27 cellular contexts compared by ENCODE assay signal in genomic region chr1:207518608-207519239, GRCh38. TPM values are rescaled to one million over a fixed set of nuclear protein-coding genes. Genes with fewer than 3 reads are reported as not detected.
"Had no signal": no experiment of that assay in that cellular context is flagged by ENCODE, and none has a peak within 500 bp of the region (broad histone marks: within the 10 kb centered on the region; RNA-seq: fewer than 3 reads in every experiment).

No MANE protein-coding gene starts in this region.

- H3K4me3 Mint-ChIP-seq: activated CD4-positive, alpha-beta T cell treated with anti-CD3 and anti-CD28 coated beads, Interleukin-2, amount 10 ng/mL, durations not matched to agents 7 days and 5 days; activated CD8-positive, alpha-beta T cell treated with anti-CD3 and anti-CD28 coated beads for 36 hours; activated T-helper 17 cell treated with anti-CD3 and anti-CD28 coated beads, Interleukin-2, amount 50 U/mL, for 72 hours; mesothelial cell of epicardium; naive thymus-derived CD8-positive, alpha-beta T cell; stimulated activated naive B cell treated with anti-CD40 and anti-IgM and Interleukin-4, amounts not matched to agents 10 μg/mL and 1 μg/mL and 100 μg/mL, for 72 hours had no signal

- H2AFZ ChIP-seq: hepatocyte had no signal

- H3K27ac ChIP-seq: ascending aorta, brain microvascular endothelial cell, hepatocyte, left ventricle myocardium inferior, testis, uterus, WERI-Rb-1 had no signal

- H3K4me1 ChIP-seq: ascending aorta, left ventricle myocardium inferior, testis, uterus had no signal

- H3K27me3 ChIP-seq: ascending aorta, brain microvascular endothelial cell, hepatocyte, testis, uterus had no signal

- H3K4me2 ChIP-seq: hepatocyte had no signal

- ATAC-seq: activated CD8-positive, alpha-beta T cell treated with anti-CD3 and anti-CD28 coated beads for 36 hours; activated naive CD4-positive, alpha-beta T cell treated with anti-CD3 and anti-CD28 coated beads, Interleukin-2, amount 50 U/mL, for 72 hours; activated T-helper 17 cell treated with anti-CD3 and anti-CD28 coated beads, Interleukin-2, amount 50 U/mL, for 72 hours; esophagus mucosa; naive thymus-derived CD8-positive, alpha-beta T cell; stimulated activated naive B cell treated with anti-CD40 and anti-IgM and Interleukin-4, amounts not matched to agents 10 μg/mL and 1 μg/mL and 100 μg/mL, for 72 hours had no signal

- H3K9me3 ChIP-seq: ascending aorta, left ventricle myocardium inferior, testis, uterus had no signal

- H3K36me3 Mint-ChIP-seq: activated naive CD4-positive, alpha-beta T cell treated with anti-CD3 and anti-CD28 coated beads, Interleukin-2, amount 50 U/mL, for 72 hours; mesothelial cell of epicardium had no signal

- H3K9me3 Mint-ChIP-seq: activated CD4-positive, alpha-beta T cell treated with anti-CD3 and anti-CD28 coated beads, Interleukin-2, amount 10 ng/mL, durations not matched to agents 7 days and 5 days; activated CD8-positive, alpha-beta T cell treated with anti-CD3 and anti-CD28 coated beads for 36 hours; activated naive CD4-positive, alpha-beta T cell treated with anti-CD3 and anti-CD28 coated beads, Interleukin-2, amount 50 U/mL, for 72 hours; activated T-helper 17 cell treated with anti-CD3 and anti-CD28 coated beads, Interleukin-2, amount 50 U/mL, for 72 hours; stimulated activated naive B cell treated with anti-CD40 and anti-IgM and Interleukin-4, amounts not matched to agents 10 μg/mL and 1 μg/mL and 100 μg/mL, for 72 hours had no signal

- H3K4me1 Mint-ChIP-seq: activated CD4-positive, alpha-beta T cell treated with anti-CD3 and anti-CD28 coated beads, Interleukin-2, amount 10 ng/mL, durations not matched to agents 7 days and 5 days; activated T-helper 17 cell treated with anti-CD3 and anti-CD28 coated beads, Interleukin-2, amount 50 U/mL, for 72 hours; mesothelial cell of epicardium; naive thymus-derived CD8-positive, alpha-beta T cell; stimulated activated naive B cell treated with anti-CD40 and anti-IgM and Interleukin-4, amounts not matched to agents 10 μg/mL and 1 μg/mL and 100 μg/mL, for 72 hours had no signal

- H3K27ac Mint-ChIP-seq: activated CD4-positive, alpha-beta T cell treated with anti-CD3 and anti-CD28 coated beads, Interleukin-2, amount 10 ng/mL, durations not matched to agents 7 days and 5 days; activated CD8-positive, alpha-beta T cell treated with anti-CD3 and anti-CD28 coated beads for 36 hours; activated naive CD4-positive, alpha-beta T cell treated with anti-CD3 and anti-CD28 coated beads, Interleukin-2, amount 50 U/mL, for 72 hours; activated T-helper 17 cell treated with anti-CD3 and anti-CD28 coated beads, Interleukin-2, amount 50 U/mL, for 72 hours; mesothelial cell of epicardium; naive thymus-derived CD8-positive, alpha-beta T cell; progenitor cell of endocrine pancreas; stimulated activated naive B cell treated with anti-CD40 and anti-IgM and Interleukin-4, amounts not matched to agents 10 μg/mL and 1 μg/mL and 100 μg/mL, for 72 hours had no signal

- H3K4me3 ChIP-seq: ascending aorta, hepatocyte, left ventricle myocardium inferior, testis, uterus had no signal

- H3K36me3 ChIP-seq: ascending aorta, brain microvascular endothelial cell, left ventricle myocardium inferior, uterus, WERI-Rb-1 had no signal

- DNase-seq: activated CD4-positive, alpha-beta T cell treated with anti-CD3 and anti-CD28 coated beads, Interleukin-2, amount 10 ng/mL, durations not matched to agents 7 days and 5 days; activated CD4-positive, CD25-positive, alpha-beta regulatory T cell treated with anti-CD3 and anti-CD28 coated beads, Interleukin-2, amount 50 U/mL, for 72 hours; activated CD8-positive, alpha-beta T cell treated with anti-CD3 and anti-CD28 coated beads for 36 hours; activated T-cell treated with anti-CD3 and anti-CD28 coated beads, Interleukin-2, amount 50 U/mL, for 1 hour; brain microvascular endothelial cell; central memory CD4-positive, alpha-beta T cell; effector memory CD4-positive, alpha-beta T cell; glutamatergic neuron; left ventricle myocardium inferior; naive thymus-derived CD8-positive, alpha-beta T cell; retina; stimulated activated CD4-positive, alpha-beta T cell treated with anti-CD3 and anti-CD28 coated beads, Interleukin-2, amount 100 ng/mL, for 48 hours; stimulated activated CD8-positive, alpha-beta memory T cell treated with anti-CD3 and anti-CD28 coated beads, Interleukin-4, amount 100 ng/mL, for 48 hours; stimulated activated naive B cell treated with anti-CD40 and anti-IgM and Interleukin-4, amounts not matched to agents 10 μg/mL and 1 μg/mL and 100 μg/mL, for 72 hours; testis; trophoblast cell; uterus; WERI-Rb-1 had no signal

- H3K27me3 Mint-ChIP-seq: activated CD8-positive, alpha-beta T cell treated with anti-CD3 and anti-CD28 coated beads for 36 hours; activated T-helper 17 cell treated with anti-CD3 and anti-CD28 coated beads, Interleukin-2, amount 50 U/mL, for 72 hours; progenitor cell of endocrine pancreas; stimulated activated naive B cell treated with anti-CD40 and anti-IgM and Interleukin-4, amounts not matched to agents 10 μg/mL and 1 μg/mL and 100 μg/mL, for 72 hours had no signal

- H3K79me2 ChIP-seq: hepatocyte had no signal

RNA-seq across cellular contexts. Expression of gene CR1, which starts 22.8 kb away (rescaled TPM):
- total RNA-seq: dermis microvascular lymphatic vessel endothelial cell, lung microvascular endothelial cell had no signal
- polyA plus RNA-seq: hepatocyte had no signal
